17 cellular contexts compared by ENCODE assay signal in genomic region chr6:84242265-84242664, GRCh38.
"Had no signal": no experiment of that assay in that cellular context is flagged by ENCODE, and none has a peak within 500 bp of the region (broad histone marks: within the 10 kb centered on the region; RNA-seq: fewer than 3 reads in every experiment).

No MANE protein-coding gene starts in this region.

- H3K4me3 ChIP-seq: body of pancreas, gastroesophageal sphincter, sigmoid colon had no signal

- H3K27ac Mint-ChIP-seq: activated B cell treated with CpG ODN at 0.5 μM for 24 hours; activated CD4-positive, alpha-beta T cell treated with anti-CD3 and anti-CD28 coated beads, Interleukin-2, amount 10 ng/mL, durations not matched to agents 24 days and 14 days; activated naive CD4-positive, alpha-beta T cell treated with anti-CD3 and anti-CD28 coated beads, Interleukin-2, amount 50 U/mL, for 24 hours had no signal

- H3K4me1 Mint-ChIP-seq: activated B cell treated with CpG ODN at 0.5 μM for 24 hours; activated CD4-positive, alpha-beta T cell treated with anti-CD3 and anti-CD28 coated beads, Interleukin-2, amount 10 ng/mL, durations not matched to agents 24 days and 14 days; activated naive CD4-positive, alpha-beta T cell treated with anti-CD3 and anti-CD28 coated beads, Interleukin-2, amount 50 U/mL, for 24 hours; central memory CD8-positive, alpha-beta T cell had no signal

- H3K4me3 Mint-ChIP-seq: activated B cell treated with CpG ODN at 0.5 μM for 24 hours; activated CD4-positive, alpha-beta T cell treated with anti-CD3 and anti-CD28 coated beads, Interleukin-2, amount 10 ng/mL, durations not matched to agents 24 days and 14 days; activated naive CD4-positive, alpha-beta T cell treated with anti-CD3 and anti-CD28 coated beads, Interleukin-2, amount 50 U/mL, for 24 hours; central memory CD8-positive, alpha-beta T cell had no signal

- H3K9me3 Mint-ChIP-seq: activated CD4-positive, alpha-beta T cell treated with anti-CD3 and anti-CD28 coated beads, Interleukin-2, amount 10 ng/mL, durations not matched to agents 24 days and 14 days; activated naive CD4-positive, alpha-beta T cell treated with anti-CD3 and anti-CD28 coated beads, Interleukin-2, amount 50 U/mL, for 24 hours; central memory CD8-positive, alpha-beta T cell had no signal

- H3K36me3 ChIP-seq: gastroesophageal sphincter, sigmoid colon had no signal

- H3K27ac ChIP-seq: body of pancreas, gastroesophageal sphincter, sigmoid colon had no signal

- ATAC-seq: body of pancreas, gastroesophageal sphincter, left ventricle myocardium superior had no signal

- H3K9me3 ChIP-seq: body of pancreas, sigmoid colon had no signal

- H3K4me1 ChIP-seq: body of pancreas, gastroesophageal sphincter, sigmoid colon had no signal

- H3K27me3 ChIP-seq: body of pancreas, gastroesophageal sphincter, sigmoid colon had no signal

- H3K36me3 Mint-ChIP-seq: activated naive CD4-positive, alpha-beta T cell treated with anti-CD3 and anti-CD28 coated beads, Interleukin-2, amount 50 U/mL, for 24 hours had no signal

- DNase-seq: activated B cell treated with CpG ODN at 0.5 μM for 24 hours; activated CD4-positive, alpha-beta T cell treated with anti-CD3 and anti-CD28 coated beads, Interleukin-2, amount 10 ng/mL, durations not matched to agents 24 days and 14 days; activated effector memory CD4-positive, alpha-beta T cell treated with Interleukin-2 at 50 U/mL for 16 hours; amniotic stem cell; body of pancreas; cortex of kidney; effector CD8-positive, alpha-beta T cell; kidney; left ventricle myocardium superior; mesendoderm; sigmoid colon; stimulated activated CD4-positive, alpha-beta T cell treated with anti-CD3 and anti-CD28 coated beads, Interleukin-12 subunit alpha, Interleukin-12 subunit beta, amount 100 ng/mL, for 4 hours; stimulated activated naive CD4-positive, alpha-beta T cell treated with Interleukin-2 at 50 U/mL for 16 hours; trophoblast cell had no signal
